ENCODE assay signal across 1 cellular context in genomic region chr13:27043013-27043412, GRCh38.
TF ChIP-seq lines count a peak whose summit lies in the region.

No MANE protein-coding gene starts in this region.

TF ChIP-seq in SK-N-SH, 30 proteins besides CTCF, POLR2A, EP300 and RAD21 (continued from another document):
- TF ChIP-seq REST (IDR thresholded peaks at IDR 0.05; ENCODE audit: low read depth, low read length) (peak; percentile 50; the same call in 1 of the 2 replicates), JUND (IDR thresholded peaks at IDR 0.05) (peak; percentile 94), MEF2A (IDR thresholded peaks at IDR 0.05; ENCODE audit: borderline replicate concordance, low read depth) (no peak), FOXM1 (IDR thresholded peaks at IDR 0.05; ENCODE audit: low read depth) (no peak), NFIC (IDR thresholded peaks at IDR 0.05; ENCODE audit: borderline replicate concordance) (peak; percentile 83), SMC3 (IDR thresholded peaks at IDR 0.05; ENCODE audit: low read depth, low read length) (no peak), SIN3A (IDR thresholded peaks at IDR 0.05; ENCODE audit: borderline replicate concordance, low read depth, low read length) (peak; percentile 75; the same call in 1 of the 2 replicates), NRF1 (IDR thresholded peaks at IDR 0.05; ENCODE audit: low read depth, low read length) (no peak), FOSL2 (IDR thresholded peaks at IDR 0.05; ENCODE audit: borderline replicate concordance, low read depth) (peak; percentile 88), ELF1 (IDR thresholded peaks at IDR 0.05) (no peak), RXRA (IDR thresholded peaks at IDR 0.05; ENCODE audit: borderline replicate concordance, low read depth) (peak; percentile 51; the same call in 1 of the 2 replicates)
- TF ChIP-seq, protein P1, sequence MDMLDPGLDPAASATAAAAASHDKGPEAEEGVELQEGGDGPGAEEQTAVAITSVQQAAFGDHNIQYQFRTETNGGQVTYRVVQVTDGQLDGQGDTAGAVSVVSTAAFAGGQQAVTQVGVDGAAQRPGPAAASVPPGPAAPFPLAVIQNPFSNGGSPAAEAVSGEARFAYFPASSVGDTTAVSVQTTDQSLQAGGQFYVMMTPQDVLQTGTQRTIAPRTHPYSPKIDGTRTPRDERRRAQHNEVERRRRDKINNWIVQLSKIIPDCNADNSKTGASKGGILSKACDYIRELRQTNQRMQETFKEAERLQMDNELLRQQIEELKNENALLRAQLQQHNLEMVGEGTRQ (IDR thresholded peaks at IDR 0.05; ENCODE audit: borderline replicate concordance, low read depth, low read length) = no peak
- TF ChIP-seq, protein P2, sequence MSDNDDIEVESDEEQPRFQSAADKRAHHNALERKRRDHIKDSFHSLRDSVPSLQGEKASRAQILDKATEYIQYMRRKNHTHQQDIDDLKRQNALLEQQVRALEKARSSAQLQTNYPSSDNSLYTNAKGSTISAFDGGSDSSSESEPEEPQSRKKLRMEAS (IDR thresholded peaks at IDR 0.05; ENCODE audit: low read depth) = peak; percentile 98
